8 cellular contexts compared by ENCODE assay signal in the genomic region with DNA sequence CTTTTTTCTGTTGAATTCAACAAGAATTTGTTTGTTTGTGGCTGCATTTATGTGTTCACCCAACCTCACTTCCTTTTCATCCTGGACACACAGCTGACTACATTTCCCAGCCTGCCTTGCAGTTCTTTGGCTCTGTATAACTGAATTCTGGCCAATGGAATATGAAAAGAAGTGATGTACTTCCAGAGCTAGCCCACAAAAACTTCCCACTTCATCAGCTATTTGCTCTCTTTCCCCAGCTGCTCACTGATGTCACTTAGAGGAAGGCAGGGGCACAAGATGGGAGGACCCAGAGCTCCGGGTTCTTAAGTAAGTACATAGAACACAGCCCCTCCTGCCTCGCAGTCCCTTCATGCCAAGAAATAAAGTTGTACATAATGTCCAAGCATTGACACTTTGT.
A peak's percentile ranks its signal among the peaks of the same experiment; 100 is the strongest.
DNase-seq lines count a peak whose midpoint lies in the region; ATAC-seq and TF ChIP-seq lines count a peak whose summit lies in the region.

No MANE protein-coding gene starts in this region.

- no peak overlapping the region for H3K4ac ChIP-seq in trophoblast cell (ENCODE audit: low read depth, low read length)

- ATAC-seq in HG02885 (IDR thresholded peaks at IDR 0.05; ENCODE audit: poor library complexity, unreplicated experiment) (no peak), GM21360 (IDR thresholded peaks at IDR 0.05; ENCODE audit: unreplicated experiment) (no peak)

- in situ Hi-C loops in SK-MEL-5 (cut with HindIII; ENCODE audit: low pct_unique_long_range_greater_than_20kb, low sequenced_read_pairs), result no loop called here

- H2AK5ac ChIP-seq in trophoblast cell (ENCODE audit: low read length), result no peak overlapping the region

- no peak overlapping the region for H2AFZ ChIP-seq in trophoblast cell (ENCODE audit: insufficient read depth, low read length, poor library complexity)

- H2BK120ac ChIP-seq in trophoblast cell (ENCODE audit: insufficient read depth, low read length, poor library complexity), result no peak overlapping the region

- H3K79me2 ChIP-seq in trophoblast cell (ENCODE audit: control insufficient read depth, insufficient read depth, low read length, poor library complexity), result no peaks in the 10 kb centered on the region

- no peak for TF ChIP-seq CTCF in fibroblast of pulmonary artery (IDR thresholded peaks at IDR 0.05; ENCODE audit: low read length, missing control alignments)

- peaks cover 3% of the 10 kb centered on the region for H3K79me1 ChIP-seq in trophoblast cell (ENCODE audit: low read length)

- DNase-seq in SK-MEL-5 (ENCODE audit: low read depth, low spot score) (peak; percentile 40), fibroblast of pulmonary artery (ENCODE audit: low read depth) (peak; percentile 98), trophoblast cell (peak; percentile 5 to 22), DMS79 (lab: John Stamatoyannopoulos, UW) (no peak)
- no peak for DNase-seq in activated CD4-positive, alpha-beta T cell treated with anti-CD3 and anti-CD28 coated beads for 48 hours

- no peak overlapping the region for H4K12ac ChIP-seq in trophoblast cell (ENCODE audit: low read depth, low read length)

- H3K18ac ChIP-seq in trophoblast cell (ENCODE audit: low read length), result no peak overlapping the region

- H2BK12ac ChIP-seq in trophoblast cell (ENCODE audit: low read length), result no peak overlapping the region

- no peaks in the 10 kb centered on the region for H3K27me3 ChIP-seq in BLaER1 treated with 17β-estradiol and CSF1 and Interleukin-3, amounts not matched to agents 10 nM and 100 nM
- no peaks in the 10 kb centered on the region for H3K27me3 ChIP-seq in trophoblast cell (ENCODE audit: insufficient read depth, low read length)

- H4K20me1 ChIP-seq in BLaER1 treated with 17β-estradiol and CSF1 and Interleukin-3, amounts not matched to agents 10 nM and 100 nM, result no peaks in the 10 kb centered on the region

- no peak overlapping the region for H3K23ac ChIP-seq in trophoblast cell (ENCODE audit: low read length)

- no peak overlapping the region for H3K9ac ChIP-seq in BLaER1 treated with 17β-estradiol and CSF1 and Interleukin-3, amounts not matched to agents 10 nM and 100 nM
- H3K9ac ChIP-seq in trophoblast cell (ENCODE audit: low read length), result no peak overlapping the region

- H2BK5ac ChIP-seq in trophoblast cell (ENCODE audit: low read depth, low read length, poor library complexity), result no peak overlapping the region

- H3K36me3 ChIP-seq in BLaER1 treated with 17β-estradiol and CSF1 and Interleukin-3, amounts not matched to agents 10 nM and 100 nM, result no peaks in the 10 kb centered on the region
- no peaks in the 10 kb centered on the region for H3K36me3 ChIP-seq in trophoblast cell (ENCODE audit: control insufficient read depth in 1 of 2, insufficient read depth in 2 of 2, low read length in 2 of 2)

- peaks cover 23 to 43% (median 28%) of the 10 kb centered on the region in 10 experiments for H3K4me1 ChIP-seq in BLaER1 treated with 17β-estradiol and CSF1 and Interleukin-3, amounts not matched to agents 10 nM and 100 nM
- H3K4me1 ChIP-seq in trophoblast cell (ENCODE audit: control insufficient read depth in 1 of 2, insufficient read depth in 2 of 2, low read length in 2 of 2), result peaks cover 5 to 12% of the 10 kb centered on the region in 2 experiments

- peak overlapping the region in 7 of 11 experiments; percentile 1 to 40 (median 22); a peak in 10 of 22 replicates for H3K4me2 ChIP-seq in BLaER1 treated with 17β-estradiol and CSF1 and Interleukin-3, amounts not matched to agents 10 nM and 100 nM
- H3K4me2 ChIP-seq in trophoblast cell (ENCODE audit: low read length), result no peak overlapping the region

- peaks cover 0 to 11% (median 0%) of the 10 kb centered on the region in 11 experiments; a peak in 2 of 22 replicates for H3K9me3 ChIP-seq in BLaER1 treated with 17β-estradiol and CSF1 and Interleukin-3, amounts not matched to agents 10 nM and 100 nM (replicated peaks in 1 of 11)
- H3K9me3 ChIP-seq in trophoblast cell (ENCODE audit: insufficient read depth, low read depth, low read length), result no peaks in the 10 kb centered on the region

- no peak overlapping the region for H4K8ac ChIP-seq in trophoblast cell (ENCODE audit: low read depth, low read length)

- WGBS in trophoblast cell (ENCODE audit: extremely low coverage, insufficient coverage, insufficient read length), result no CpG with 5 or more reads among the region's 2 CpGs

- H3K14ac ChIP-seq in trophoblast cell (ENCODE audit: low read length), result no peak overlapping the region

- no peak overlapping the region for H4K91ac ChIP-seq in trophoblast cell (ENCODE audit: low read depth, low read length)

- H3K4me3 ChIP-seq in BLaER1 treated with 17β-estradiol and CSF1 and Interleukin-3, amounts not matched to agents 10 nM and 100 nM, result no peak overlapping the region
- H3K4me3 ChIP-seq in fibroblast of pulmonary artery (replicated peaks; ENCODE audit: low read depth, low read length) (peak overlapping the region; percentile 54), trophoblast cell (ENCODE audit: low read depth, low read length) (no peak overlapping the region)

- H3K27ac ChIP-seq in BLaER1 treated with 17β-estradiol and CSF1 and Interleukin-3, amounts not matched to agents 10 nM and 100 nM, result no peak overlapping the region; a peak in 1 of 22 replicates
- H3K27ac ChIP-seq in trophoblast cell (ENCODE audit: low read depth, low read length), result no peak overlapping the region

Comparison
In these comparisons a context has a peak if more than half of its experiments do, and no peak if none do; other contexts are left out.
1. DNase-seq: peak in SK-MEL-5 (single experiment), fibroblast of pulmonary artery (single experiment) and trophoblast cell (2 of 2); none in activated CD4-positive, alpha-beta T cell treated with anti-CD3 and anti-CD28 coated beads for 48 hours (single experiment) and DMS79 (single experiment).